Comparison of ENCODE assay signal across 23 cellular contexts in the genomic region with DNA sequence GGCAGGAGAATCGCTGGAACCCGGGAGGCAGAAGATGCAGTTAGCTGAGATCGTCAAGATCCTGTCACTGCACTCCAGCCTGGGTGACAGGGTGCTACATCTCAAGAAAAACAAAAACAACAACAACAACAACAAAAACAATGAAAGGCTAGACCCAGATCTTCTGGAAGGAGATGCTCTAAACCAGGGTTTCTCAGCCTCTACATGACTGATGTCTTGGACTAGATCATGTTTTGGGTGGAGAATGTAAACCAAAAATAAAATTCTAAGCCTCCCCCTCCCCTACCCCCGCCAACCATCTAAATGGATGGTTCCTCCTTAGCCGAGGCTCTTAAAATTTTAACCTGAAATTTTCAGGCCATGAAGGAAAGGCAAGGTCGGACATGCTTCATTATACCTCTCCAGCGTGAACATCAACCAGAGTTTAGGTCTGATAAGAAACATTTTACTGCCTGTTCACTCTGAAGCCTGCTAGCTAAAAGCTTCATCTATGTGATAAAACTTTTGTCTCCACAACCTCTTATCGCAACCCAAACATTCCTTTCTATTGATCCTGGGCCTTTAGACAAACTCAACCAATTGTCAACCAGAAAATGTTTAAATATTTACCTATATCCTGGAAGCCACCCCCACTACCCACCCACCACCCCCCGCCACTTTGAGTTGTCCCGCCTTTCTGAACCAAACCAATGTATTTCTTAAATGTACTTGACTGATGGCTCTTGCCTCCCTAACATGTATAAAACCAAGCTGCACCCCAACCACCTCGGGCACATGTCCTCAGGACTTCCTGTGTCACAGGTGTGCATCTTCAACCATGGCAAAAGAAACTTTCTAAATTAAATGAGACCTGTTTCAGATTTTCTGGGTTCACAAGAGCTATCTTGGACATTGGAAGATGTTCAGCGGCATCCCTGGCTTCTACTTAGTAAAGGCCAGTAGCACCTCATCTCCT. TPM values are rescaled to one million over a fixed set of nuclear protein-coding genes. Genes with fewer than 3 reads are reported as not detected.
DNase-seq lines count a peak whose midpoint lies in the region; ATAC-seq and TF ChIP-seq lines count a peak whose summit lies in the region.
"Had no signal": no experiment of that assay in that cellular context is flagged by ENCODE, and none has a peak within 500 bp of the region (broad histone marks: within the 10 kb centered on the region; RNA-seq: fewer than 3 reads in every experiment).

No MANE protein-coding gene starts in this region.

- no peak overlapping the region for H3K4me3 ChIP-seq in left ventricle myocardium inferior
- no peak overlapping the region for H3K4me3 ChIP-seq in subcutaneous abdominal adipose tissue (ENCODE audit: low read depth in 1 of 5, low read length in 5 of 5)
- H3K4me3 ChIP-seq in body of pancreas, result no peak overlapping the region
- H3K4me3 ChIP-seq: esophagus muscularis mucosa, GM23338, sigmoid colon had no signal

- H3K4me1 ChIP-seq in left ventricle myocardium inferior, result peaks cover 87% of the 10 kb centered on the region
- peaks cover 29 to 75% (median 67%) of the 10 kb centered on the region in 5 donors for H3K4me1 ChIP-seq in subcutaneous abdominal adipose tissue (ENCODE audit: control insufficient read depth in 5 of 5, insufficient read depth in 5 of 5, low read length in 5 of 5)
- H3K4me1 ChIP-seq in body of pancreas, result peaks cover 45% of the 10 kb centered on the region

- 82 to 85% methylated on average over 12 of the region's 12 CpGs for WGBS in body of pancreas, 2 donors

- intact Hi-C loops in left ventricle myocardium inferior (cut with micrococcal nuclease) (loop anchor here (5.0 kb wide), 1 partner anchor 37 kb away; no protein-coding TSS in a partner anchor), Right ventricle myocardium inferior (cut with DNase I) (loop anchor here (5.0 kb wide), 1 partner anchor 137 kb away; a partner anchor contains a TSS), body of pancreas (cut with DNase I) (no loop called here)

- H3K27me3 ChIP-seq in left ventricle myocardium inferior (ENCODE audit: low read depth) (no peaks in the 10 kb centered on the region), subcutaneous abdominal adipose tissue (ENCODE audit: control insufficient read depth in 5 of 5, insufficient read depth in 4 of 5, low read length in 5 of 5) (no peaks in the 10 kb centered on the region), body of pancreas (no peaks in the 10 kb centered on the region)
- H3K27me3 ChIP-seq: esophagus muscularis mucosa, sigmoid colon had no signal

- no peak for ATAC-seq in Right ventricle myocardium inferior
- no peak for ATAC-seq in body of pancreas
- ATAC-seq: activated CD4-positive, CD25-positive, alpha-beta regulatory T cell treated with anti-CD3 and anti-CD28 coated beads, Interleukin-2, amount 50 U/mL, for 24 hours; activated T-cell treated with anti-CD3 and anti-CD28 coated beads, Interleukin-2, amount 50 U/mL, for 72 hours; GM23338 had no signal

- H3K9ac ChIP-seq in subcutaneous abdominal adipose tissue (ENCODE audit: low read length in 5 of 5), result no peak overlapping the region
- H3K9ac ChIP-seq: parathyroid adenoma had no signal

- no peak for TF ChIP-seq CTCF in left ventricle myocardium inferior (IDR thresholded peaks at IDR 0.05; ENCODE audit: borderline replicate concordance)
- no peak for TF ChIP-seq CTCF in body of pancreas (IDR thresholded peaks at IDR 0.05)

- H3K9me3 ChIP-seq in left ventricle myocardium inferior (replicated peaks) (no peaks in the 10 kb centered on the region), subcutaneous abdominal adipose tissue (ENCODE audit: control insufficient read depth in 5 of 5, low read length in 5 of 5) (no peaks in the 10 kb centered on the region), body of pancreas (no peaks in the 10 kb centered on the region)
- H3K9me3 ChIP-seq: esophagus muscularis mucosa, sigmoid colon had no signal

- peak overlapping the region; percentile 98 for H3K27ac ChIP-seq in left ventricle myocardium inferior (replicated peaks)
- H3K27ac ChIP-seq in epithelial cell of prostate, result peak overlapping the region; percentile 99
- peak overlapping the region; percentile 94 for H3K27ac ChIP-seq in subcutaneous abdominal adipose tissue (ENCODE audit: low read depth, low read length)
- H3K27ac ChIP-seq in substantia nigra (ENCODE audit: low read depth, low read length, poor library complexity, severe bottlenecking), result no peak overlapping the region
- H3K27ac ChIP-seq in body of pancreas, result no peak overlapping the region
- H3K27ac ChIP-seq: parathyroid adenoma had no signal

- no peak for DNase-seq in left ventricle myocardium inferior
- DNase-seq in Right ventricle myocardium inferior (ENCODE audit: missing footprints), result no peak
- peak; percentile 63 for DNase-seq in OCI-M1 (lab: John Stamatoyannopoulos, UW)
- DNase-seq in epithelial cell of prostate (ENCODE audit: low read depth, low spot score), result no peak
- no peak for DNase-seq in substantia nigra (lab: John Stamatoyannopoulos, UW)
- no peak for DNase-seq in NCI-H345 treated with DMSO at 0.1 percent for 48 hours (lab: John Stamatoyannopoulos, UW; ENCODE audit: unreplicated experiment)
- no peak for DNase-seq in body of pancreas
- DNase-seq: activated T-cell treated with anti-CD3 and anti-CD28 coated beads, Interleukin-2, amount 50 U/mL, for 72 hours; effector CD8-positive, alpha-beta T cell; NCI-H1436; NCI-H526; sigmoid colon; stimulated activated CD4-positive, alpha-beta T cell treated with anti-CD3 and anti-CD28 coated beads, Interleukin-15, amount 100 ng/mL, for 24 hours; stimulated activated CD8-positive, alpha-beta memory T cell treated with anti-CD3 and anti-CD28 coated beads, Interleukin-4, amount 100 ng/mL, for 48 hours had no signal

- no peak for TF ChIP-seq POLR2A in body of pancreas (IDR thresholded peaks at IDR 0.05)

- H3K36me3 ChIP-seq in left ventricle myocardium inferior (no peaks in the 10 kb centered on the region), subcutaneous abdominal adipose tissue (ENCODE audit: control insufficient read depth in 5 of 5, insufficient read depth in 5 of 5, low read length in 5 of 5) (no peaks in the 10 kb centered on the region), body of pancreas (replicated peaks in 1 of 2; ENCODE audit: insufficient read depth in 1 of 2, low read depth in 2 of 2) (no peaks in the 10 kb centered on the region)
- H3K36me3 ChIP-seq: esophagus muscularis mucosa, sigmoid colon had no signal

RNA-seq across cellular contexts. Expression of a gene that starts 1.9 kb away (rescaled TPM):
- 65.3 TPM for total RNA-seq in left ventricle myocardium inferior
- total RNA-seq in Right ventricle myocardium inferior, result 85.4 TPM
- total RNA-seq in body of pancreas, result 10 to 100 TPM; 85.7 to 90.0 TPM

RNA-seq across cellular contexts. Expression of a gene that starts 45.0 kb away (rescaled TPM):
- total RNA-seq in left ventricle myocardium inferior (not detected), Right ventricle myocardium inferior (not detected), body of pancreas (10 to 100 TPM in 1 of 2 donors, not detected in 1; 43.1 TPM)
- total RNA-seq: activated CD8-positive, alpha-beta memory T cell treated with anti-CD3 and anti-CD28 coated beads for 36 hours; activated T-cell treated with anti-CD3 and anti-CD28 coated beads, Interleukin-2, amount 50 U/mL, for 72 hours; GM23338; kidney epithelial cell; M059J; myocyte had no signal

Comparison
In these comparisons a context has a peak if more than half of its experiments do, and no peak if none do; other contexts are left out.
1. H3K27ac ChIP-seq: peak in left ventricle myocardium inferior (single experiment), epithelial cell of prostate (single experiment) and subcutaneous abdominal adipose tissue (single experiment); none in substantia nigra (single experiment) and body of pancreas (0 of 4).